21 cellular contexts compared by ENCODE assay signal in the genomic region with DNA sequence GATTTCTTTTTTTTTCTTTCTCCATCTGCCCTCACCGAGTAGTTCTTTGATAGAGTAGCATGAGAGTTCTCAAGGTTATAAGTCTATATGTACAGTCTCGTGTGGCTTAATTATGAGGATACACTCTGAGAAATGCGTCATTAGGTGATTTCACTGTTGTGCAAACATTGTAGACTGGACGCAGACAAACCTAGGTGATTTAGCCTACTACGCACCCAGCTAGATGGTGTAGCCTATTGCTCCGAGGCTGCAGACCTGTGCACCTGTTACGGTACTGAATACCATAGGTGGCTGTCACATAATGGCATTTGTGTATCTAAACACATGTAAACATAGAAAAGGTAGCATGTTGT. TPM values are rescaled to one million over a fixed set of nuclear protein-coding genes. Genes with fewer than 3 reads are reported as not detected.
DNase-seq lines count a peak whose midpoint lies in the region; ATAC-seq, FAIRE-seq and TF ChIP-seq lines count a peak whose summit lies in the region.
"Had no signal": no experiment of that assay in that cellular context is flagged by ENCODE, and none has a peak within 500 bp of the region (broad histone marks: within the 10 kb centered on the region; RNA-seq: fewer than 3 reads in every experiment).

No MANE protein-coding gene starts in this region.

- intact Hi-C loops in HepG2 (cut with micrococcal nuclease; ENCODE audit: unreplicated experiment) (no loop called here), MCF 10A (cut with micrococcal nuclease) (no loop called here)
- intact Hi-C loops in dendritic cell treated with granulocyte-macrophage colony-stimulating factor and Interleukin-4, amounts not matched to agents 40 ng/mL and 50 ng/mL, for 4 days (cut with micrococcal nuclease): no loop called here

- H3K79me1 ChIP-seq in mesenchymal stem cell (replicated peaks; ENCODE audit: low read length, poor library complexity, severe bottlenecking): peaks cover 7% of the 10 kb centered on the region

- H3K36me3 Mint-ChIP-seq in dendritic cell treated with granulocyte-macrophage colony-stimulating factor and Interleukin-4, amounts not matched to agents 40 ng/mL and 50 ng/mL, for 4 days (ENCODE audit: low read depth): peaks cover 97% of the 10 kb centered on the region
- H3K36me3 Mint-ChIP-seq in MCF 10A (ENCODE audit: insufficient read depth, unreplicated experiment): peaks cover 80% of the 10 kb centered on the region

- H3K18ac ChIP-seq in mesenchymal stem cell (ENCODE audit: low read depth in 1 of 2, low read length in 2 of 2): no peak overlapping the region

- H3K14ac ChIP-seq in mesenchymal stem cell (ENCODE audit: low read length in 2 of 2): no peak overlapping the region

- no peak for ATAC-seq in HepG2
- ATAC-seq: activated CD4-positive, CD25-positive, alpha-beta regulatory T cell treated with anti-CD3 and anti-CD28 coated beads, Interleukin-2, amount 50 U/mL, for 24 hours; activated CD8-positive, alpha-beta T cell treated with anti-CD3 and anti-CD28 coated beads for 36 hours; gastroesophageal sphincter had no signal

- TF ChIP-seq CTCF in liver (IDR thresholded peaks at IDR 0.05; ENCODE audit: low read depth, low read length, missing input control) (no peak), HepG2 (CRISPR knock-in tag; IDR thresholded peaks at IDR 0.05) (no peak), MCF 10A (IDR thresholded peaks at IDR 0.05; ENCODE audit: unreplicated experiment) (no peak)

- peaks cover 13 to 50% (median 43%) of the 10 kb centered on the region in 4 donors for H3K4me1 ChIP-seq in liver (ENCODE audit: control insufficient read depth in 4 of 4, insufficient read depth in 4 of 4, low read length in 3 of 4)
- H3K4me1 ChIP-seq in HepG2 (ENCODE audit: insufficient read depth, low read length): peaks cover 30% of the 10 kb centered on the region
- peaks cover 28% of the 10 kb centered on the region for H3K4me1 ChIP-seq in mesenchymal stem cell (ENCODE audit: control insufficient read depth, insufficient read depth, low read depth, low read length)
- H3K4me1 ChIP-seq: gastroesophageal sphincter had no signal

- FAIRE-seq in HepG2 (lab: Jason Lieb, UNC) (no peak), HTR-8/SVneo (lab: Jason Lieb, UNC) (no peak)

- H3K4ac ChIP-seq in mesenchymal stem cell (ENCODE audit: low read depth in 1 of 2, low read length in 2 of 2): no peak overlapping the region

- peaks cover 30% of the 10 kb centered on the region for H3K4me1 Mint-ChIP-seq in dendritic cell treated with granulocyte-macrophage colony-stimulating factor and Interleukin-4, amounts not matched to agents 40 ng/mL and 50 ng/mL, for 4 days (ENCODE audit: low read depth)
- H3K4me1 Mint-ChIP-seq in MCF 10A (ENCODE audit: insufficient read depth, unreplicated experiment): peaks cover 13% of the 10 kb centered on the region

- POLR2A ChIA-PET in HepG2 (lab: Yijun Ruan, JAX): interaction anchor here (1.0 kb wide), 1 partner anchor 37 kb away, joined by 3 read pairs; no protein-coding TSS in a partner anchor
- POLR2A ChIA-PET in MCF 10A (lab: Yijun Ruan, JAX): interaction anchor here (0.7 to 2.5 kb wide), 3 partner anchors 12 to 73 kb away, joined by 3 to 11 read pairs (median 5); a partner anchor contains a TSS

- H3K36me3 ChIP-seq in liver (ENCODE audit: control insufficient read depth in 4 of 4, insufficient read depth in 3 of 4, low read depth in 1 of 4, low read length in 3 of 4) (peaks cover 0 to 3% (median 0%) of the 10 kb centered on the region in 4 donors), HepG2 (replicated peaks in 1 of 2; ENCODE audit: control insufficient read depth in 1 of 2, insufficient read depth in 2 of 2, low read length in 2 of 2) (no peaks in the 10 kb centered on the region; a peak in 1 of 5 replicates), mesenchymal stem cell (ENCODE audit: control insufficient read depth in 1 of 2, insufficient read depth in 2 of 2, low read depth in 1 of 2, low read length in 2 of 2) (peaks cover 41 to 58% of the 10 kb centered on the region in 2 experiments)

- no peak overlapping the region for H2BK5ac ChIP-seq in mesenchymal stem cell (ENCODE audit: low read depth, low read length, poor library complexity, severe bottlenecking)

- CTCF ChIA-PET in HepG2 (lab: Yijun Ruan, JAX; ENCODE audit: low intra/inter-chr PET ratio, low total read pairs): no interaction called here
- CTCF ChIA-PET in MCF 10A (lab: Yijun Ruan, JAX): interaction anchor here (0.6 to 0.9 kb wide), 2 partner anchors 26 to 56 kb away, joined by 3 read pairs; no protein-coding TSS in a partner anchor

- no peak for TF ChIP-seq POLR2A in HepG2 (IDR thresholded peaks at IDR 0.05; ENCODE audit: insufficient read depth in 1 of 2, low read depth in 2 of 2, low read length in 2 of 2)

- H3K4me3 Mint-ChIP-seq in dendritic cell treated with granulocyte-macrophage colony-stimulating factor and Interleukin-4, amounts not matched to agents 40 ng/mL and 50 ng/mL, for 4 days: no peak overlapping the region
- no peak overlapping the region for H3K4me3 Mint-ChIP-seq in MCF 10A (ENCODE audit: unreplicated experiment)
- H3K4me3 Mint-ChIP-seq: activated CD8-positive, alpha-beta T cell treated with anti-CD3 and anti-CD28 coated beads for 36 hours; nephron progenitor cell had no signal

- H4K8ac ChIP-seq in mesenchymal stem cell (ENCODE audit: low read length): no peak overlapping the region

- H3K4me2 ChIP-seq in HepG2 (ENCODE audit: low read depth, low read length) (no peak overlapping the region), mesenchymal stem cell (ENCODE audit: low read length, poor library complexity, severe bottlenecking) (no peak overlapping the region)

- no peak overlapping the region for H2BK12ac ChIP-seq in mesenchymal stem cell (ENCODE audit: low read length in 2 of 2)

- TF ChIP-seq RAD21 in liver (IDR thresholded peaks at IDR 0.05): no peak
- no peak for TF ChIP-seq RAD21 in HepG2 (CRISPR knock-in tag; IDR thresholded peaks at IDR 0.05)

- H3K27me3 ChIP-seq in liver (ENCODE audit: control insufficient read depth in 4 of 4, insufficient read depth in 4 of 4, low read length in 3 of 4) (no peaks in the 10 kb centered on the region), HepG2 (ENCODE audit: control insufficient read depth in 1 of 2, insufficient read depth in 2 of 2, low read length in 2 of 2) (no peaks in the 10 kb centered on the region), mesenchymal stem cell (ENCODE audit: control insufficient read depth in 1 of 2, insufficient read depth in 1 of 2, low read length in 2 of 2) (no peaks in the 10 kb centered on the region)
- H3K27me3 ChIP-seq: esophagus muscularis mucosa, gastroesophageal sphincter, tibial nerve had no signal

- H2AK5ac ChIP-seq in mesenchymal stem cell (ENCODE audit: low read length, severe bottlenecking): peak overlapping the region; percentile 36

- H2BK15ac ChIP-seq in mesenchymal stem cell (ENCODE audit: low read depth, poor library complexity, severe bottlenecking): no peak overlapping the region

- in situ Hi-C loops in HepG2 (cut with HindIII; ENCODE audit: extremely low pct_ligation_motif_present, low pct_unique_long_range_greater_than_20kb): no loop called here

- H3K79me2 ChIP-seq in HepG2 (ENCODE audit: insufficient read depth, low read length): no peaks in the 10 kb centered on the region

- H3K9me3 ChIP-seq in liver (ENCODE audit: control insufficient read depth in 4 of 4, low read length in 3 of 4): no peaks in the 10 kb centered on the region
- no peaks in the 10 kb centered on the region for H3K9me3 ChIP-seq in HepG2 (ENCODE audit: low read length)
- H3K9me3 ChIP-seq in mesenchymal stem cell (ENCODE audit: control insufficient read depth, low read length): no peaks in the 10 kb centered on the region
- H3K9me3 ChIP-seq: esophagus muscularis mucosa, gastroesophageal sphincter, tibial nerve had no signal

- H4K91ac ChIP-seq in mesenchymal stem cell (ENCODE audit: low read length): no peak overlapping the region

- no peak overlapping the region for H3K23ac ChIP-seq in mesenchymal stem cell (ENCODE audit: low read length in 2 of 2)

- BruUV-seq in HepG2 (replicated peaks; lab: Mats Ljungman, UMichigan): no TSS peak
- BruUV-seq in MCF 10A (replicated peaks; lab: Mats Ljungman, UMichigan): no TSS peak

- H4K20me1 ChIP-seq in HepG2 (ENCODE audit: insufficient read depth, low read length): no peaks in the 10 kb centered on the region

- no peak overlapping the region for H2BK120ac ChIP-seq in mesenchymal stem cell (ENCODE audit: low read depth, low read length)

- H3K27ac Mint-ChIP-seq in dendritic cell treated with granulocyte-macrophage colony-stimulating factor and Interleukin-4, amounts not matched to agents 40 ng/mL and 50 ng/mL, for 4 days: peak overlapping the region; percentile 38
- no peak overlapping the region for H3K27ac Mint-ChIP-seq in MCF 10A (ENCODE audit: low read depth, unreplicated experiment)
- H3K27ac Mint-ChIP-seq: activated CD8-positive, alpha-beta T cell treated with anti-CD3 and anti-CD28 coated beads for 36 hours; nephron progenitor cell had no signal

- TF ChIP-seq EP300 in HepG2 (IDR thresholded peaks at IDR 0.05; ENCODE audit: low read depth in 2 of 2, low read length in 2 of 2) (no peak), HepG2 (CRISPR knock-in tag; IDR thresholded peaks at IDR 0.05; ENCODE audit: borderline replicate concordance) (no peak)

- DNase-seq in HepG2 (ENCODE audit: low spot score): no peak
- no peak for DNase-seq in mesenchymal stem cell
- no peak for DNase-seq in AML-193 (lab: John Stamatoyannopoulos, UW)
- no peak for DNase-seq in HTR-8/SVneo (ENCODE audit: insufficient read length, low spot score)
- DNase-seq in MCF 10A (ENCODE audit: unreplicated experiment): no peak
- no peak for DNase-seq in dedifferentiated amniotic fluid mesenchymal stem cell (ENCODE audit: extremely low spot score)
- DNase-seq: 8988T; activated CD8-positive, alpha-beta T cell treated with anti-CD3 and anti-CD28 coated beads for 36 hours; effector CD8-positive, alpha-beta T cell; NCI-H1092; NCI-H524; nephron progenitor cell; RPMI8226; stimulated activated naive CD4-positive, alpha-beta T cell treated with Interleukin-2 at 50 U/mL for 16 hours; T1000 had no signal

- no peaks in the 10 kb centered on the region for H3K27me3 Mint-ChIP-seq in dendritic cell treated with granulocyte-macrophage colony-stimulating factor and Interleukin-4, amounts not matched to agents 40 ng/mL and 50 ng/mL, for 4 days
- H3K27me3 Mint-ChIP-seq in MCF 10A (ENCODE audit: insufficient read depth, unreplicated experiment): no peaks in the 10 kb centered on the region
- H3K27me3 Mint-ChIP-seq: activated CD8-positive, alpha-beta T cell treated with anti-CD3 and anti-CD28 coated beads for 36 hours had no signal

- H3K9ac ChIP-seq in liver (ENCODE audit: low read depth in 1 of 2, low read length in 2 of 2) (no peak overlapping the region), HepG2 (ENCODE audit: insufficient read depth, low read depth, low read length) (no peak overlapping the region), mesenchymal stem cell (ENCODE audit: low read length) (no peak overlapping the region)

- peak overlapping the region; percentile 31 to 70 for H3K27ac ChIP-seq in liver (ENCODE audit: low read depth in 1 of 2, low read length in 2 of 2)
- H3K27ac ChIP-seq in HepG2 (ENCODE audit: extremely low read length, insufficient read depth, low read length): no peak overlapping the region
- H3K27ac ChIP-seq in mesenchymal stem cell (ENCODE audit: low read length, poor library complexity, severe bottlenecking): peak overlapping the region; percentile 27
- H3K27ac ChIP-seq: esophagus muscularis mucosa, gastroesophageal sphincter had no signal

- H3K4me3 ChIP-seq in liver (ENCODE audit: low read depth in 1 of 3, low read length in 3 of 3) (no peak overlapping the region), HepG2 (replicated peaks in 1 of 3; ENCODE audit: insufficient read depth in 1 of 3, low read depth in 2 of 3, low read length in 3 of 3) (no peak overlapping the region), mesenchymal stem cell (ENCODE audit: insufficient read depth in 1 of 2, low read depth in 1 of 2, low read length in 2 of 2) (no peak overlapping the region)
- H3K4me3 ChIP-seq: esophagus muscularis mucosa, gastroesophageal sphincter, tibial nerve had no signal

- 59% methylated on average over 7 of the region's 7 CpGs for WGBS in liver
- WGBS in HepG2 (ENCODE audit: low lambda C conversion rate): 96% methylated on average over 7 of the region's 7 CpGs
- 92% methylated on average over 7 of the region's 7 CpGs for WGBS in mesenchymal stem cell

- H2AFZ ChIP-seq in HepG2 (ENCODE audit: low read length) (no peak overlapping the region), mesenchymal stem cell (ENCODE audit: low read depth, low read length) (no peak overlapping the region)

- H3K9me3 Mint-ChIP-seq in dendritic cell treated with granulocyte-macrophage colony-stimulating factor and Interleukin-4, amounts not matched to agents 40 ng/mL and 50 ng/mL, for 4 days: no peaks in the 10 kb centered on the region
- H3K9me3 Mint-ChIP-seq in MCF 10A (ENCODE audit: unreplicated experiment): no peaks in the 10 kb centered on the region
- H3K9me3 Mint-ChIP-seq: activated CD8-positive, alpha-beta T cell treated with anti-CD3 and anti-CD28 coated beads for 36 hours had no signal

RNA-seq across cellular contexts. Expression of a gene that starts 26.9 kb away (rescaled TPM):
- 1 to 10 TPM; 1.3 to 2.8 TPM for total RNA-seq in liver
- polyA plus RNA-seq in liver: 1 to 10 TPM; 1.2 to 1.5 TPM
- 14.4 and 19.8 TPM in 2 replicates for total RNA-seq in HepG2 (2016; rRNA removed; fragmentation: Illumina TruSeq; extraction: Trizol)
- 3.5 and 3.6 TPM in 2 replicates for total RNA-seq in HepG2 (2016; cell fraction: cytosol; rRNA removed; fragmentation: Illumina TruSeq; extraction: Trizol; ENCODE audit: low read depth)
- total RNA-seq in HepG2 (2016; cell fraction: insoluble cytoplasmic fraction; rRNA removed; fragmentation: Illumina TruSeq; extraction: Trizol): 14.0 and 19.0 TPM in 2 replicates
- total RNA-seq in HepG2 (2016; cell fraction: membrane; rRNA removed; fragmentation: Illumina TruSeq; extraction: Trizol): 12.4 and 12.5 TPM in 2 replicates
- 8.5 and 10.2 TPM in 2 replicates for total RNA-seq in HepG2 (2016; cell fraction: nucleus; rRNA removed; fragmentation: Illumina TruSeq; extraction: Trizol)
- 12.9 and 15.3 TPM in 2 replicates for polyA plus RNA-seq in HepG2 (2011; rRNA removed)
- 12.3 and 15.4 TPM in 2 replicates for polyA plus RNA-seq in HepG2 (2011; cell fraction: cytosol; rRNA removed)
- polyA plus RNA-seq in HepG2 (2011; cell fraction: nucleus; rRNA removed): 7.9 and 8.1 TPM in 2 replicates
- 5.9 and 8.4 TPM in 2 replicates for polyA plus RNA-seq in HepG2 (2012)
- 5.6 TPM in 2 replicates for polyA plus RNA-seq in HepG2 (2016; cell fraction: cytosol; fragmentation: Illumina TruSeq; extraction: Trizol; ENCODE audit: low read depth)
- 21.2 and 23.2 TPM in 2 replicates for polyA plus RNA-seq in HepG2 (2016; cell fraction: insoluble cytoplasmic fraction; fragmentation: Illumina TruSeq; extraction: Trizol; ENCODE audit: low read depth)
- polyA plus RNA-seq in HepG2 (2016; cell fraction: membrane; fragmentation: Illumina TruSeq; extraction: Trizol; ENCODE audit: low read depth): 9.4 and 10.3 TPM in 2 replicates
- polyA plus RNA-seq in HepG2 (2016; cell fraction: nucleus; fragmentation: Illumina TruSeq; extraction: Trizol; ENCODE audit: insufficient read depth, low read depth): 21.7 and 22.4 TPM in 2 replicates
- 7.1 and 26.4 TPM in 2 replicates for polyA minus RNA-seq in HepG2 (2011; rRNA and poly(A)+ RNA removed; ENCODE audit: low replicate concordance)
- 9.8 and 10.3 TPM in 2 replicates for polyA minus RNA-seq in HepG2 (2011; cell fraction: cytosol; rRNA and poly(A)+ RNA removed)
- 4.6 and 5.3 TPM in 2 replicates for polyA minus RNA-seq in HepG2 (2011; cell fraction: nucleus; rRNA and poly(A)+ RNA removed)
- 2.3 TPM for polyA plus RNA-seq in mesenchymal stem cell (2013, experiment 1 of 2)
- polyA plus RNA-seq in mesenchymal stem cell (2013, experiment 2 of 2): 2.3 TPM
- total RNA-seq in MCF 10A (2022): 3.4 and 3.9 TPM in 2 replicates

RNA-seq across cellular contexts. Expression of a gene that starts 36.1 kb away (rescaled TPM):
- 1 to 10 TPM; 2.8 to 5.1 TPM for total RNA-seq in liver
- 1 to 10 TPM; 2.8 to 4.7 TPM for polyA plus RNA-seq in liver
- total RNA-seq in HepG2 (2016; rRNA removed; fragmentation: Illumina TruSeq; extraction: Trizol): 2.2 and 2.8 TPM in 2 replicates
- total RNA-seq in HepG2 (2016; cell fraction: cytosol; rRNA removed; fragmentation: Illumina TruSeq; extraction: Trizol; ENCODE audit: low read depth): 0.51 and 0.62 TPM in 2 replicates
- 2.1 and 2.6 TPM in 2 replicates for total RNA-seq in HepG2 (2016; cell fraction: insoluble cytoplasmic fraction; rRNA removed; fragmentation: Illumina TruSeq; extraction: Trizol)
- 1.1 and 1.2 TPM in 2 replicates for total RNA-seq in HepG2 (2016; cell fraction: membrane; rRNA removed; fragmentation: Illumina TruSeq; extraction: Trizol)
- 2.2 and 2.8 TPM in 2 replicates for total RNA-seq in HepG2 (2016; cell fraction: nucleus; rRNA removed; fragmentation: Illumina TruSeq; extraction: Trizol)
- polyA plus RNA-seq in HepG2 (2011; rRNA removed): 2.0 and 2.8 TPM in 2 replicates
- polyA plus RNA-seq in HepG2 (2011; cell fraction: cytosol; rRNA removed): 1.5 and 2.0 TPM in 2 replicates
- polyA plus RNA-seq in HepG2 (2011; cell fraction: nucleus; rRNA removed): 5.2 and 5.6 TPM in 2 replicates
- polyA plus RNA-seq in HepG2 (2012): 1.9 and 2.1 TPM in 2 replicates
- 0.31 and 0.54 TPM in 2 replicates for polyA plus RNA-seq in HepG2 (2016; cell fraction: cytosol; fragmentation: Illumina TruSeq; extraction: Trizol; ENCODE audit: low read depth)
- 2.9 and 3.0 TPM in 2 replicates for polyA plus RNA-seq in HepG2 (2016; cell fraction: insoluble cytoplasmic fraction; fragmentation: Illumina TruSeq; extraction: Trizol; ENCODE audit: low read depth)
- polyA plus RNA-seq in HepG2 (2016; cell fraction: membrane; fragmentation: Illumina TruSeq; extraction: Trizol; ENCODE audit: low read depth): 0.96 and 1.1 TPM in 2 replicates
- 3.1 and 3.8 TPM in 2 replicates for polyA plus RNA-seq in HepG2 (2016; cell fraction: nucleus; fragmentation: Illumina TruSeq; extraction: Trizol; ENCODE audit: insufficient read depth, low read depth)
- polyA minus RNA-seq in HepG2 (2011; rRNA and poly(A)+ RNA removed; ENCODE audit: low replicate concordance): 6.2 and 19.2 TPM in 2 replicates
- 1.1 TPM in 2 replicates for polyA minus RNA-seq in HepG2 (2011; cell fraction: cytosol; rRNA and poly(A)+ RNA removed)
- polyA minus RNA-seq in HepG2 (2011; cell fraction: nucleus; rRNA and poly(A)+ RNA removed): 3.1 and 4.0 TPM in 2 replicates
- polyA plus RNA-seq in mesenchymal stem cell (2013, experiment 1 of 2): 28.4 TPM
- polyA plus RNA-seq in mesenchymal stem cell (2013, experiment 2 of 2): 27.5 TPM
- total RNA-seq in MCF 10A (2022): 58.4 and 62.7 TPM in 2 replicates
